Comparison of ENCODE assay signal across 28 cellular contexts in genomic region chr6:163679012-163679660, GRCh38.
"Had no signal": no experiment of that assay in that cellular context is flagged by ENCODE, and none has a peak within 500 bp of the region (broad histone marks: within the 10 kb centered on the region; RNA-seq: fewer than 3 reads in every experiment).

No MANE protein-coding gene starts in this region.

- H3K9ac ChIP-seq: neural progenitor cell had no signal

- FAIRE-seq: pancreas had no signal

- H3K36me3 ChIP-seq: neutrophil, pancreas, spleen, suprapubic skin, tibial artery, transverse colon, upper lobe of right lung, vagina had no signal

- ATAC-seq: naive thymus-derived CD4-positive, alpha-beta T cell; natural killer cell; pancreas; psoas muscle; sciatic nerve; stimulated activated memory B cell treated with anti-CD40 and anti-IgM and Interleukin-4, amounts not matched to agents 10 μg/mL and 1 μg/mL and 100 μg/mL, for 72 hours; stimulated activated naive CD8-positive, alpha-beta T cell treated with anti-CD3 and anti-CD28 coated beads, Interleukin-15, amount 100 ng/mL, for 72 hours; stimulated activated naive CD8-positive, alpha-beta T cell treated with anti-CD3 and anti-CD28 coated beads, Interleukin-15, Interleukin-2, amounts not matched to agents 100 U/mL and 50 U/mL, for 24 hours; upper lobe of right lung had no signal

- H3K4me2 ChIP-seq: neural progenitor cell, smooth muscle cell had no signal

- H3K4me1 ChIP-seq: neural progenitor cell, pancreas, psoas muscle, spleen, suprapubic skin, testis, tibial artery, transverse colon, upper lobe of right lung, vagina had no signal

- H3K27ac ChIP-seq: neural progenitor cell, neutrophil, pancreas, psoas muscle, skin epidermis, spleen, suprapubic skin, testis, tibial artery, transverse colon, upper lobe of right lung, vagina had no signal

- H2AFZ ChIP-seq: neural progenitor cell had no signal

- H3K4me3 ChIP-seq: neural progenitor cell, pancreas, psoas muscle, skin epidermis, smooth muscle cell, spleen, suprapubic skin, testis, tibial artery, transverse colon, upper lobe of right lung, vagina had no signal

- DNase-seq: naive thymus-derived CD4-positive, alpha-beta T cell; natural killer cell; nucleus accumbens; pancreas; psoas muscle; right cardiac atrium; spleen; stimulated activated CD4-positive, alpha-beta T cell treated with anti-CD3 and anti-CD28 coated beads, Interleukin-12 subunit alpha, Interleukin-12 subunit beta, amount 100 ng/mL, for 4 hours; stimulated activated CD4-positive, alpha-beta T cell treated with anti-CD3 and anti-CD28 coated beads, Interleukin-1b, Interleukin-23, amount 100 ng/mL, for 48 hours; stimulated activated CD4-positive, alpha-beta T cell treated with anti-CD3 and anti-CD28 coated beads, Interleukin-4, amount 100 ng/mL, for 1 hour; stimulated activated CD4-positive, alpha-beta T cell treated with anti-CD3 and anti-CD28 coated beads, Interleukin-4, amount 100 ng/mL, for 4 hours; stimulated activated CD8-positive, alpha-beta memory T cell treated with anti-CD3 and anti-CD28 coated beads, Interleukin-4, amount 100 ng/mL, for 48 hours; stimulated activated naive CD4-positive, alpha-beta T cell; stimulated activated naive CD8-positive, alpha-beta T cell treated with anti-CD3 and anti-CD28 coated beads, Interleukin-15, amount 100 ng/mL, for 72 hours; stimulated activated naive CD8-positive, alpha-beta T cell treated with anti-CD3 and anti-CD28 coated beads, Interleukin-15, Interleukin-2, amounts not matched to agents 100 U/mL and 50 U/mL, for 24 hours; substantia nigra; tibial artery; transverse colon; upper lobe of right lung had no signal

- H3K9me3 ChIP-seq: neutrophil, pancreas, testis, tibial artery, upper lobe of right lung, vagina had no signal

- H3K27me3 ChIP-seq: neural progenitor cell, pancreas, spleen, suprapubic skin, testis, tibial artery, transverse colon, upper lobe of right lung, vagina had no signal
